Comparison of ENCODE assay signal across 1 cellular context in genomic region chrX:139844884-139845283, GRCh38.
TF ChIP-seq lines count a peak whose summit lies in the region.

No MANE protein-coding gene starts in this region.

TF ChIP-seq in GM23338, 12 proteins besides CTCF, POLR2A, EP300 and RAD21 (continued from another document):
- TF ChIP-seq, protein P1, sequence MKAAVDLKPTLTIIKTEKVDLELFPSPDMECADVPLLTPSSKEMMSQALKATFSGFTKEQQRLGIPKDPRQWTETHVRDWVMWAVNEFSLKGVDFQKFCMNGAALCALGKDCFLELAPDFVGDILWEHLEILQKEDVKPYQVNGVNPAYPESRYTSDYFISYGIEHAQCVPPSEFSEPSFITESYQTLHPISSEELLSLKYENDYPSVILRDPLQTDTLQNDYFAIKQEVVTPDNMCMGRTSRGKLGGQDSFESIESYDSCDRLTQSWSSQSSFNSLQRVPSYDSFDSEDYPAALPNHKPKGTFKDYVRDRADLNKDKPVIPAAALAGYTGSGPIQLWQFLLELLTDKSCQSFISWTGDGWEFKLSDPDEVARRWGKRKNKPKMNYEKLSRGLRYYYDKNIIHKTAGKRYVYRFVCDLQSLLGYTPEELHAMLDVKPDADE (IDR thresholded peaks at IDR 0.05): no peak
- TF ChIP-seq STAT1 (IDR thresholded peaks at IDR 0.05; ENCODE audit: unreplicated experiment): no peak
- no peak for TF ChIP-seq EZH2 (IDR thresholded peaks at IDR 0.05; ENCODE audit: low read depth, unreplicated experiment)
- no peak for TF ChIP-seq ZNF331 (CRISPR knock-in tag; IDR thresholded peaks at IDR 0.05; ENCODE audit: low read depth)
- TF ChIP-seq NANOG (IDR thresholded peaks at IDR 0.05; ENCODE audit: borderline replicate concordance): no peak
- TF ChIP-seq JUNB (IDR thresholded peaks at IDR 0.05; ENCODE audit: unreplicated experiment): no peak
- no peak for TF ChIP-seq EZH2phosphoT487 (IDR thresholded peaks at IDR 0.05; ENCODE audit: unreplicated experiment)
- TF ChIP-seq REST (IDR thresholded peaks at IDR 0.05; ENCODE audit: unreplicated experiment): no peak
- TF ChIP-seq ZNF114 (CRISPR knock-in tag; IDR thresholded peaks at IDR 0.05): no peak
- no peak for TF ChIP-seq POLR2AphosphoS5 (IDR thresholded peaks at IDR 0.05; ENCODE audit: low read depth)
